In the genomic region with DNA sequence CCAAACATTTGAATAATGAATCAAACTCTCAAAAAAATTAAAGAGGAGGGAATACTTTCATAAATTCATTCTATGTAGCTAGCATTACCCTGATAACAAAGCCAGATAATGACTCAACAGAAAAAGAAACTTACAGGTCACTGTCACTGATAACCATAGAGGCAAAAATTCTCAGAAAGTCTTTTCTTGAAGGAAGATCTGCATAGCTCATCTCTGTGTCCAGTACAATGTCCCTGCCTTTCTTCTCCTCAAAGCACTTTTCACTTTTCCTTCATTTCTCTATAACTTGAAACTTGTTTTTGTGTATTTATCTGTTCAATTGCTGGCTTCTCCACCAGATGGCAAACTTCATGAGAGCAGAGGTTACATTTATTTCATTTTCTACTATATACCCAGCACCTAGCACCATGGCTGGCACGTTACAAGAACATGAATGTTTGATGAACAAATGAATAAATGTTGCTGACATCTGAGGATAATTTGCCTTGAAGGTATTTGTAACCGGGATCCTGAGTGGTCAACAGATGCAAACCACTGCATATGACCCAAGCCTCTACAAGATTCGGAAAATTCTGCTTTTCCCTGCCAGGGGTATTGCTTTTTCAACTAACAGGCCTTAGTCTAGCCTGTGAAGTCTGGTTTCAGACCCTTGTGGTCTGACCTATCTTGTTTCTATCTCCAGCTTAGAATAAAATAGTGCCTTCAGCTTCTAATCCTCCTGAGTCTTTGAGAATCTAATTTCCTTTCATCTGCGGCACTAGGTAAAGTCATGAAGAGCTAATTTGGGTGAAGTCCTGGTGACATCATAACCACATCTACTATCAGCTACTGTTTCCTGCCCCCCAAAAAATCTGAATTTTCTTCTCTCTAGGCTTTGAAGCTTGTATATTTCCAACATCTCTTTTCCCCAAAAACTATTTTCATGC, we compare ENCODE assay signal across 8 cellular contexts. TPM values are rescaled to one million over a fixed set of nuclear protein-coding genes. Genes with fewer than 3 reads are reported as not detected.
DNase-seq lines count a peak whose midpoint lies in the region; ATAC-seq, FAIRE-seq and TF ChIP-seq lines count a peak whose summit lies in the region.

No MANE protein-coding gene starts in this region.

- BruUV-seq in MCF 10A (replicated peaks; lab: Mats Ljungman, UMichigan) (no TSS peak), PC-9 (replicated peaks; lab: Mats Ljungman, UMichigan) (no TSS peak), HepG2 (replicated peaks; lab: Mats Ljungman, UMichigan) (no TSS peak)

- H3K9me3 ChIP-seq in breast epithelium (no peaks in the 10 kb centered on the region), PC-9 (ENCODE audit: insufficient read depth, low read depth) (no peaks in the 10 kb centered on the region), HepG2 (ENCODE audit: low read length) (no peaks in the 10 kb centered on the region)

- H3K27me3 ChIP-seq in breast epithelium (no peaks in the 10 kb centered on the region), PC-9 (ENCODE audit: insufficient read depth, low read depth) (no peaks in the 10 kb centered on the region), HepG2 (ENCODE audit: control insufficient read depth in 1 of 2, insufficient read depth in 2 of 2, low read length in 2 of 2) (no peaks in the 10 kb centered on the region)

- peaks cover 9% of the 10 kb centered on the region for H3K36me3 Mint-ChIP-seq in MCF 10A (ENCODE audit: insufficient read depth, unreplicated experiment)
- peaks cover 0 to 4% of the 10 kb centered on the region in 2 donors for H3K36me3 Mint-ChIP-seq in activated naive CD4-positive, alpha-beta T cell treated with anti-CD3 and anti-CD28 coated beads, Interleukin-2, amount 50 U/mL, for 72 hours

- peak; percentile 61 for DNase-seq in MCF 10A (ENCODE audit: unreplicated experiment)
- DNase-seq in breast epithelium (ENCODE audit: low spot score in 2 of 2), result no peak
- no peak for DNase-seq in PC-9
- peak in 1 of 2 donors; percentile 3 for DNase-seq in activated naive CD4-positive, alpha-beta T cell treated with anti-CD3 and anti-CD28 coated beads, Interleukin-2, amount 50 U/mL, for 72 hours (ENCODE audit: low spot score in 2 of 2)
- no peak for DNase-seq in HepG2 (ENCODE audit: low spot score)
- no peak for DNase-seq in HuH-7 (ENCODE audit: low spot score)
- no peak for DNase-seq in ecto neural progenitor cell (ENCODE audit: low spot score)

- 0% methylated on average over 4 of the region's 4 CpGs for WGBS in HepG2 (ENCODE audit: low lambda C conversion rate)

- TF ChIP-seq POLR2A in breast epithelium (IDR thresholded peaks at IDR 0.05) (no peak), HepG2 (IDR thresholded peaks at IDR 0.05; ENCODE audit: insufficient read depth in 1 of 2, low read depth in 2 of 2, low read length in 2 of 2) (no peak)

- H3K27ac Mint-ChIP-seq in MCF 10A (ENCODE audit: low read depth, unreplicated experiment), result peak overlapping the region; percentile 70
- peak overlapping the region in 1 of 2 donors; percentile 87 for H3K27ac Mint-ChIP-seq in activated naive CD4-positive, alpha-beta T cell treated with anti-CD3 and anti-CD28 coated beads, Interleukin-2, amount 50 U/mL, for 72 hours

- no peaks in the 10 kb centered on the region for H4K20me1 ChIP-seq in PC-9 (ENCODE audit: insufficient read depth)
- no peaks in the 10 kb centered on the region for H4K20me1 ChIP-seq in HepG2 (ENCODE audit: insufficient read depth, low read length)

- no peak for TF ChIP-seq EP300 in HepG2 (IDR thresholded peaks at IDR 0.05; ENCODE audit: low read depth in 2 of 2, low read length in 2 of 2)
- TF ChIP-seq EP300 in HepG2 (CRISPR knock-in tag; IDR thresholded peaks at IDR 0.05; ENCODE audit: borderline replicate concordance), result no peak

- ATAC-seq in HG02610 (IDR thresholded peaks at IDR 0.05; ENCODE audit: unreplicated experiment) (peak; percentile 45), HepG2 (peak; percentile 54; the same call in 2 of the 3 replicates)
- ATAC-seq in activated naive CD4-positive, alpha-beta T cell treated with anti-CD3 and anti-CD28 coated beads, Interleukin-2, amount 50 U/mL, for 72 hours, result peak; percentile 81 to 87

- intact Hi-C loops in MCF 10A (cut with micrococcal nuclease), result loop anchor here (1.0 to 5.0 kb wide), 2 partner anchors 53 to 59 kb away; partner anchors contain the start of gene ANTXR2
- intact Hi-C loops in breast epithelium (cut with DNase I; ENCODE audit: low total_unique reads), result no loop called here
- intact Hi-C loops in PC-9 (cut with micrococcal nuclease; ENCODE audit: unreplicated experiment), result loop anchor here (10.0 kb wide), 1 partner anchor 59 kb away; no protein-coding TSS in a partner anchor
- intact Hi-C loops in HepG2 (cut with micrococcal nuclease; ENCODE audit: unreplicated experiment), result no loop called here

- H3K27ac ChIP-seq in breast epithelium (peak overlapping the region in 1 of 2 donors; percentile 21), PC-9 (no peak overlapping the region), HepG2 (ENCODE audit: extremely low read length, insufficient read depth, low read length) (no peak overlapping the region)

- H3K4me2 ChIP-seq in PC-9 (no peak overlapping the region), HepG2 (ENCODE audit: low read depth, low read length) (no peak overlapping the region)

- H3K4me1 Mint-ChIP-seq in MCF 10A (ENCODE audit: insufficient read depth, unreplicated experiment), result peaks cover 36% of the 10 kb centered on the region

- H3F3A ChIP-seq in PC-9 (ENCODE audit: insufficient read depth, low read depth), result no peaks in the 10 kb centered on the region; the same call in 1 of the 2 replicates

- in situ Hi-C loops in HepG2 (cut with HindIII; ENCODE audit: extremely low pct_ligation_motif_present, low pct_unique_long_range_greater_than_20kb), result no loop called here

- no peak overlapping the region for H3K4me3 ChIP-seq in breast epithelium
- H3K4me3 ChIP-seq in PC-9, result no peak overlapping the region
- H3K4me3 ChIP-seq in HepG2 (replicated peaks in 1 of 3; ENCODE audit: insufficient read depth in 1 of 3, low read depth in 2 of 3, low read length in 3 of 3), result no peak overlapping the region

- H3K9me2 ChIP-seq in PC-9 (ENCODE audit: insufficient read depth), result no peaks in the 10 kb centered on the region

- H3K79me2 ChIP-seq in PC-9 (ENCODE audit: low read depth) (no peaks in the 10 kb centered on the region), HepG2 (ENCODE audit: insufficient read depth, low read length) (no peaks in the 10 kb centered on the region)

- no peak for TF ChIP-seq RAD21 in HepG2 (CRISPR knock-in tag; IDR thresholded peaks at IDR 0.05)

- TF ChIP-seq CTCF in MCF 10A (IDR thresholded peaks at IDR 0.05; ENCODE audit: unreplicated experiment), result peak; percentile 53
- TF ChIP-seq CTCF in breast epithelium (IDR thresholded peaks at IDR 0.05), result peak in 1 of 3 donors; percentile 38
- TF ChIP-seq CTCF in PC-9 (conservative IDR thresholded peaks at IDR 0.05), result peak; percentile 47
- 0 out of 2 replicates have a peak, but pooled peaks have one; percentile 18 for TF ChIP-seq CTCF in HepG2 (CRISPR knock-in tag; IDR thresholded peaks at IDR 0.05)

- H2AFZ ChIP-seq in PC-9, result no peak overlapping the region
- no peak overlapping the region for H2AFZ ChIP-seq in HepG2 (ENCODE audit: low read length)

- H3K4me3 Mint-ChIP-seq in MCF 10A (ENCODE audit: unreplicated experiment), result no peak overlapping the region

- peaks cover 8% of the 10 kb centered on the region for H3K9me3 Mint-ChIP-seq in MCF 10A (ENCODE audit: unreplicated experiment)
- H3K9me3 Mint-ChIP-seq in activated naive CD4-positive, alpha-beta T cell treated with anti-CD3 and anti-CD28 coated beads, Interleukin-2, amount 50 U/mL, for 72 hours, result no peaks in the 10 kb centered on the region

- no peak overlapping the region for H3K9ac ChIP-seq in HepG2 (ENCODE audit: insufficient read depth, low read depth, low read length)

- CTCF ChIA-PET in MCF 10A (lab: Yijun Ruan, JAX) (interaction anchor here (0.5 to 2.1 kb wide), 41 partner anchors 8 to 1173 kb away, joined by 3 to 12 read pairs (median 4); partner anchors contain the start of gene ANTXR2), PC-9 (lab: Charles Lee) (no interaction called here), HepG2 (lab: Yijun Ruan, JAX; ENCODE audit: low intra/inter-chr PET ratio, low total read pairs) (interaction anchor here (1.3 kb wide), 1 partner anchor 58 kb away, joined by 4 read pairs; no protein-coding TSS in a partner anchor)

- POLR2A ChIA-PET in MCF 10A (lab: Yijun Ruan, JAX), result interaction anchor here (2.5 kb wide), 1 partner anchor 53 kb away, joined by 12 read pairs; the partner anchor contains the start of gene ANTXR2
- POLR2A ChIA-PET in PC-9 (lab: Charles Lee; ENCODE audit: unreplicated experiment), result no interaction called here
- POLR2A ChIA-PET in HepG2 (lab: Yijun Ruan, JAX), result interaction anchor here (1.3 kb wide), 1 partner anchor 53 kb away, joined by 3 read pairs; no protein-coding TSS in a partner anchor

- no peaks in the 10 kb centered on the region for H3K4me1 ChIP-seq in breast epithelium
- peaks cover 12% of the 10 kb centered on the region for H3K4me1 ChIP-seq in PC-9 (replicated peaks; ENCODE audit: insufficient read depth)
- no peaks in the 10 kb centered on the region for H3K4me1 ChIP-seq in HepG2 (ENCODE audit: insufficient read depth, low read length)

- no peak for FAIRE-seq in HepG2 (lab: Jason Lieb, UNC)

- no peaks in the 10 kb centered on the region for H3K27me3 Mint-ChIP-seq in MCF 10A (ENCODE audit: insufficient read depth, unreplicated experiment)

- no peaks in the 10 kb centered on the region for H3K36me3 ChIP-seq in breast epithelium
- no peaks in the 10 kb centered on the region for H3K36me3 ChIP-seq in PC-9 (ENCODE audit: low read depth)
- no peaks in the 10 kb centered on the region for H3K36me3 ChIP-seq in HepG2 (replicated peaks in 1 of 2; ENCODE audit: control insufficient read depth in 1 of 2, insufficient read depth in 2 of 2, low read length in 2 of 2)

RNA-seq across cellular contexts. Expression of gene ANTXR2, which starts 52.5 kb away (rescaled TPM):
- 31.0 and 45.1 TPM in 2 replicates for total RNA-seq in MCF 10A (2022)
- total RNA-seq in breast epithelium, result 100 to 1,000 TPM in 1 of 3 donors, 10 to 100 TPM in 2; 55.1 to 229 (median 77.4) TPM
- 2.0 and 3.0 TPM in 2 replicates for total RNA-seq in PC-9 (2021)
- 1 to 10 TPM; 2.2 to 4.5 TPM for total RNA-seq in activated naive CD4-positive, alpha-beta T cell treated with anti-CD3 and anti-CD28 coated beads, Interleukin-2, amount 50 U/mL, for 72 hours
- total RNA-seq in HepG2 (2016; rRNA removed; fragmentation: Illumina TruSeq; extraction: Trizol), result 8.4 and 14.5 TPM in 2 replicates
- 0.62 and 1.0 TPM in 2 replicates for total RNA-seq in HepG2 (2016; cell fraction: cytosol; rRNA removed; fragmentation: Illumina TruSeq; extraction: Trizol; ENCODE audit: low read depth)
- 7.1 and 13.3 TPM in 2 replicates for total RNA-seq in HepG2 (2016; cell fraction: insoluble cytoplasmic fraction; rRNA removed; fragmentation: Illumina TruSeq; extraction: Trizol)
- 2.1 and 3.1 TPM in 2 replicates for total RNA-seq in HepG2 (2016; cell fraction: membrane; rRNA removed; fragmentation: Illumina TruSeq; extraction: Trizol)
- 18.8 and 20.1 TPM in 2 replicates for total RNA-seq in HepG2 (2016; cell fraction: nucleus; rRNA removed; fragmentation: Illumina TruSeq; extraction: Trizol)
- polyA plus RNA-seq in HepG2 (2011; rRNA removed), result 4.6 and 4.8 TPM in 2 replicates
- 1.8 and 3.7 TPM in 2 replicates for polyA plus RNA-seq in HepG2 (2011; cell fraction: cytosol; rRNA removed)
- polyA plus RNA-seq in HepG2 (2011; cell fraction: nucleus; rRNA removed), result 1.8 and 2.6 TPM in 2 replicates
- 4.9 and 8.5 TPM in 2 replicates for polyA plus RNA-seq in HepG2 (2012)
- 0.26 and 0.31 TPM in 2 replicates for polyA plus RNA-seq in HepG2 (2016; cell fraction: cytosol; fragmentation: Illumina TruSeq; extraction: Trizol; ENCODE audit: low read depth)
- polyA plus RNA-seq in HepG2 (2016; cell fraction: insoluble cytoplasmic fraction; fragmentation: Illumina TruSeq; extraction: Trizol; ENCODE audit: low read depth), result 4.9 and 5.3 TPM in 2 replicates
- 0.70 and 1.4 TPM in 2 replicates for polyA plus RNA-seq in HepG2 (2016; cell fraction: membrane; fragmentation: Illumina TruSeq; extraction: Trizol; ENCODE audit: low read depth)
- 11.4 and 13.9 TPM in 2 replicates for polyA plus RNA-seq in HepG2 (2016; cell fraction: nucleus; fragmentation: Illumina TruSeq; extraction: Trizol; ENCODE audit: insufficient read depth, low read depth)
- 4.2 TPM in 1 of 2 replicates, not detected in the other for polyA minus RNA-seq in HepG2 (2011; rRNA and poly(A)+ RNA removed; ENCODE audit: low replicate concordance)
- 6.0 and 10.0 TPM in 2 replicates for polyA minus RNA-seq in HepG2 (2011; cell fraction: cytosol; rRNA and poly(A)+ RNA removed)
- 21.8 and 32.9 TPM in 2 replicates for polyA minus RNA-seq in HepG2 (2011; cell fraction: nucleus; rRNA and poly(A)+ RNA removed)

Comparison
In these comparisons a context has a peak if more than half of its experiments do, and no peak if none do; other contexts are left out.
1. intact Hi-C loops: an anchor here in MCF 10A (1.0 to 5.0 kb wide) and PC-9 (10.0 kb wide); none called in breast epithelium and HepG2.